In the genomic region with DNA sequence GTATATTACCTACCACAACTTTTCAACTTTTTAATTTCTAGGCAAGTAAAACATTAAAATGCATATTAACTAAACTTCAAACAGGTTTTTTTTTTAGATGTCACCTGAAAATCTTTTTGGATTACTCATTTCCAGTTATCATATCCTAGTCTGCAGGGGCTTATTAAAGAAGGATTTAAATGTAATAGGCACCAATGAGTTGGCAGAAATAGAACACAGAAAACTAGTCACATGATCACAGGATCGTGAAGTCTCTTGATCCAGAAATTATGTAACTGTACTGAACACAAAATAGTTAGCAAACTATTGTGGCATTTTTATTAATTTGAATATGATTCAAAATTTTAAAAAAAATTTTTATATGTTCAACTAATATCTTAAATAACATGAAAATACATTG, we compare ENCODE assay signal across 29 cellular contexts.
"Had no signal": no experiment of that assay in that cellular context is flagged by ENCODE, and none has a peak within 500 bp of the region (broad histone marks: within the 10 kb centered on the region; RNA-seq: fewer than 3 reads in every experiment).

No MANE protein-coding gene starts in this region.

- H3K9me3 ChIP-seq: left lung, lower lobe of right lung, pancreas, prostate gland, right atrium auricular region, right lobe of liver, thyroid gland, transverse colon, upper lobe of left lung, vagina had no signal

- H3K4me3 Mint-ChIP-seq: immature natural killer cell; naive thymus-derived CD8-positive, alpha-beta T cell; nephron; neural crest cell; stimulated activated memory B cell treated with anti-CD40 and anti-IgM and Interleukin-4, amounts not matched to agents 10 μg/mL and 1 μg/mL and 100 μg/mL, for 72 hours; stimulated activated naive CD8-positive, alpha-beta T cell treated with anti-CD3 and anti-CD28 coated beads, Interleukin-15, amount 100 ng/mL, for 72 hours had no signal

- H3K36me3 ChIP-seq: left lung, lower lobe of right lung, pancreas, prostate gland, right atrium auricular region, right lobe of liver, thyroid gland, transverse colon, upper lobe of left lung, vagina had no signal

- H3K27ac ChIP-seq: left lung, lower lobe of right lung, pancreas, prostate gland, right atrium auricular region, right lobe of liver, thyroid gland, transverse colon, upper lobe of left lung, vagina had no signal

- H3K4me1 ChIP-seq: left lung, lower lobe of right lung, pancreas, prostate gland, right lobe of liver, thyroid gland, transverse colon, upper lobe of left lung, vagina had no signal

- H3K36me3 Mint-ChIP-seq: immature natural killer cell; naive thymus-derived CD8-positive, alpha-beta T cell; stimulated activated memory B cell treated with anti-CD40 and anti-IgM and Interleukin-4, amounts not matched to agents 10 μg/mL and 1 μg/mL and 100 μg/mL, for 72 hours had no signal

- DNase-seq: immature natural killer cell; kidney; left colon; left lung; lower lobe of right lung; mammary epithelial cell; mesenchymal stem cell; naive thymus-derived CD8-positive, alpha-beta T cell; nucleus accumbens; pancreas; posterior cingulate gyrus; right lobe of liver; stimulated activated CD4-positive, alpha-beta T cell treated with anti-CD3 and anti-CD28 coated beads, Interleukin-1b, Interleukin-23, amount 100 ng/mL, for 48 hours; stimulated activated CD4-positive, alpha-beta T cell treated with anti-CD3 and anti-CD28 coated beads, Interleukin-2, amount 100 ng/mL, for 48 hours; stimulated activated CD4-positive, alpha-beta T cell treated with anti-CD3 and anti-CD28 coated beads, Interleukin-4, amount 100 ng/mL, for 4 hours; stimulated activated CD8-positive, alpha-beta memory T cell treated with anti-CD3 and anti-CD28 coated beads, Interleukin-4, amount 100 ng/mL, for 48 hours; stimulated activated naive CD4-positive, alpha-beta T cell treated with Interleukin-2 at 50 U/mL for 16 hours; stimulated activated naive CD8-positive, alpha-beta T cell treated with anti-CD3 and anti-CD28 coated beads, Interleukin-15, amount 100 ng/mL, for 72 hours; substantia nigra; thyroid gland; transverse colon; upper lobe of left lung had no signal

- H3K27me3 ChIP-seq: left lung, pancreas, right atrium auricular region, right lobe of liver, thyroid gland, transverse colon, upper lobe of left lung, vagina had no signal

- H3K27me3 Mint-ChIP-seq: naive thymus-derived CD8-positive, alpha-beta T cell; stimulated activated memory B cell treated with anti-CD40 and anti-IgM and Interleukin-4, amounts not matched to agents 10 μg/mL and 1 μg/mL and 100 μg/mL, for 72 hours; stimulated activated naive CD8-positive, alpha-beta T cell treated with anti-CD3 and anti-CD28 coated beads, Interleukin-15, amount 100 ng/mL, for 72 hours had no signal

- H3K9me3 Mint-ChIP-seq: nephron; neural crest cell; stimulated activated naive CD8-positive, alpha-beta T cell treated with anti-CD3 and anti-CD28 coated beads, Interleukin-15, amount 100 ng/mL, for 72 hours had no signal

- H3K27ac Mint-ChIP-seq: immature natural killer cell; naive thymus-derived CD8-positive, alpha-beta T cell; nephron; stimulated activated memory B cell treated with anti-CD40 and anti-IgM and Interleukin-4, amounts not matched to agents 10 μg/mL and 1 μg/mL and 100 μg/mL, for 72 hours; stimulated activated naive CD8-positive, alpha-beta T cell treated with anti-CD3 and anti-CD28 coated beads, Interleukin-15, amount 100 ng/mL, for 72 hours had no signal

- H3K4me3 ChIP-seq: left lung, lower lobe of right lung, pancreas, prostate gland, right atrium auricular region, right lobe of liver, smooth muscle cell, thyroid gland, transverse colon, upper lobe of left lung, vagina had no signal

- H3K4me1 Mint-ChIP-seq: immature natural killer cell; naive thymus-derived CD8-positive, alpha-beta T cell; stimulated activated memory B cell treated with anti-CD40 and anti-IgM and Interleukin-4, amounts not matched to agents 10 μg/mL and 1 μg/mL and 100 μg/mL, for 72 hours; stimulated activated naive CD8-positive, alpha-beta T cell treated with anti-CD3 and anti-CD28 coated beads, Interleukin-15, amount 100 ng/mL, for 72 hours had no signal
